Comparison of ENCODE assay signal across 15 cellular contexts in genomic region chr2:9211496-9211895, GRCh38. TPM values are rescaled to one million over a fixed set of nuclear protein-coding genes. Genes with fewer than 3 reads are reported as not detected.
DNase-seq lines count a peak whose midpoint lies in the region; ATAC-seq and TF ChIP-seq lines count a peak whose summit lies in the region.
"Had no signal": no experiment of that assay in that cellular context is flagged by ENCODE, and none has a peak within 500 bp of the region (broad histone marks: within the 10 kb centered on the region; RNA-seq: fewer than 3 reads in every experiment).

No MANE protein-coding gene starts in this region.

- CTCF ChIA-PET in MCF 10A (lab: Yijun Ruan, JAX) = no interaction called here
- CTCF ChIA-PET in mammary epithelial cell (lab: Charles Lee; ENCODE audit: low non-redundant PET) = no interaction called here

- peak; percentile 63 for ATAC-seq in aorta (ENCODE audit: low FRiP score)

- intact Hi-C loops in MCF 10A (cut with micrococcal nuclease) (no loop called here), mammary epithelial cell (cut with micrococcal nuclease) (no loop called here), aorta (cut with DNase I) (loop anchor here (5.0 kb wide), 3 partner anchors 36 to 121 kb away; no protein-coding TSS in a partner anchor)

- H3K27me3 Mint-ChIP-seq in MCF 10A (ENCODE audit: insufficient read depth, unreplicated experiment) (no peaks in the 10 kb centered on the region), osteocyte (ENCODE audit: unreplicated experiment) (no peaks in the 10 kb centered on the region)

- WGBS in mammary epithelial cell (ENCODE audit: low coverage, missing lambda C conversion rate) = 68% methylated on average over 4 of the region's 4 CpGs
- WGBS in aorta, 2 donors = 2 to 4% methylated on average over 4 of the region's 4 CpGs

- H3K4me3 ChIP-seq in mammary epithelial cell (replicated peaks in 1 of 3; ENCODE audit: insufficient read depth in 1 of 3, low read depth in 2 of 3, low read length in 3 of 3) (no peak overlapping the region), aorta (ENCODE audit: low read length in 2 of 2) (no peak overlapping the region)
- H3K4me3 ChIP-seq: MG63 had no signal

- H3K9me3 ChIP-seq in mammary epithelial cell (replicated peaks; ENCODE audit: insufficient read depth, low read length) = no peaks in the 10 kb centered on the region
- no peaks in the 10 kb centered on the region for H3K9me3 ChIP-seq in aorta (ENCODE audit: control insufficient read depth, low read length)
- H3K9me3 ChIP-seq: MG63 had no signal

- no peaks in the 10 kb centered on the region for H3K9me3 Mint-ChIP-seq in MCF 10A (ENCODE audit: unreplicated experiment)
- H3K9me3 Mint-ChIP-seq in osteocyte (ENCODE audit: unreplicated experiment) = no peaks in the 10 kb centered on the region
- H3K9me3 Mint-ChIP-seq: mesothelial cell of epicardium had no signal

- H3K36me3 ChIP-seq in mammary epithelial cell (ENCODE audit: insufficient read depth, low read length) = peaks cover 10% of the 10 kb centered on the region
- no peaks in the 10 kb centered on the region for H3K36me3 ChIP-seq in aorta (ENCODE audit: control insufficient read depth in 1 of 2, insufficient read depth in 2 of 2, low read length in 1 of 2)

- in situ Hi-C loops in mammary epithelial cell (cut with MboI; ENCODE audit: low sequenced_read_pairs in 2 of 2) (no loop called here), GM13977 (cut with MboI; ENCODE audit: low pct_unique_long_range_greater_than_20kb, low sequenced_read_pairs, unreplicated experiment) (no loop called here)

- no peak overlapping the region for H2AFZ ChIP-seq in mammary epithelial cell (ENCODE audit: low read depth, low read length)

- peaks cover 95% of the 10 kb centered on the region for H3K79me2 ChIP-seq in mammary epithelial cell (ENCODE audit: insufficient read depth, low read length)

- H3K9ac ChIP-seq in mammary epithelial cell (ENCODE audit: insufficient read depth, low read length) = no peak overlapping the region

- no peaks in the 10 kb centered on the region for H4K20me1 ChIP-seq in mammary epithelial cell (ENCODE audit: insufficient read depth, low read length)

- dilution Hi-C loops in mammary epithelial cell (cut with HindIII; ENCODE audit: low sequenced_read_pairs) = no loop called here

- H3K27ac Mint-ChIP-seq in MCF 10A (ENCODE audit: low read depth, unreplicated experiment) (peak overlapping the region; percentile 69), osteocyte (ENCODE audit: unreplicated experiment) (peak overlapping the region; percentile 82)
- H3K27ac Mint-ChIP-seq: activated naive CD8-positive, alpha-beta T cell; mesothelial cell of epicardium had no signal

- H3K4me1 ChIP-seq in mammary epithelial cell (ENCODE audit: insufficient read depth, low read length) = peaks cover 13% of the 10 kb centered on the region
- peaks cover 3 to 14% of the 10 kb centered on the region in 2 donors for H3K4me1 ChIP-seq in aorta (ENCODE audit: control insufficient read depth in 1 of 2, insufficient read depth in 2 of 2, low read length in 2 of 2)

- H3K27me3 ChIP-seq in mammary epithelial cell (ENCODE audit: insufficient read depth, low read length) (no peaks in the 10 kb centered on the region), aorta (ENCODE audit: control insufficient read depth in 1 of 2, insufficient read depth in 2 of 2, low read length in 1 of 2) (no peaks in the 10 kb centered on the region)
- H3K27me3 ChIP-seq: MG63 had no signal

- no peak overlapping the region for H3K4me3 Mint-ChIP-seq in MCF 10A (ENCODE audit: unreplicated experiment)
- H3K4me3 Mint-ChIP-seq in osteocyte (ENCODE audit: unreplicated experiment) = peak overlapping the region; percentile 48
- H3K4me3 Mint-ChIP-seq: activated naive CD8-positive, alpha-beta T cell; mesothelial cell of epicardium had no signal

- TF ChIP-seq CTCF in MCF 10A (IDR thresholded peaks at IDR 0.05; ENCODE audit: unreplicated experiment) = no peak
- no peak for TF ChIP-seq CTCF in mammary epithelial cell (conservative IDR thresholded peaks at IDR 0.05 in 1 of 2, IDR thresholded peaks at IDR 0.05 in 1 of 2; ENCODE audit: extremely low read depth in 1 of 2, insufficient read depth in 1 of 2, low read depth in 1 of 2, low read length in 2 of 2)
- no peak for TF ChIP-seq CTCF in osteocyte (IDR thresholded peaks at IDR 0.05)
- TF ChIP-seq CTCF in GM13977 (IDR thresholded peaks at IDR 0.05; ENCODE audit: extremely low read depth, insufficient read depth, missing control alignments) = no peak

- DNase-seq in MCF 10A (ENCODE audit: unreplicated experiment) (no peak), mammary epithelial cell (no peak), fibroblast of the conjunctiva (ENCODE audit: low read depth) (peak; percentile 35), osteocyte (ENCODE audit: extremely low spot score, unreplicated experiment) (peak; percentile 40), aorta (no peak), dedifferentiated amniotic fluid mesenchymal stem cell (ENCODE audit: extremely low spot score) (no peak), GM13977 (ENCODE audit: low spot score) (no peak), iPS-NIHi7 (ENCODE audit: extremely low spot score) (no peak)
- DNase-seq: DMS 273 treated with DMSO at 0.1 percent for 48 hours; effector CD8-positive, alpha-beta T cell; MG63; NCI-H510A; SIG-M5 had no signal

- POLR2A ChIA-PET in MCF 10A (lab: Yijun Ruan, JAX) = no interaction called here

- peaks cover 18% of the 10 kb centered on the region for H3K36me3 Mint-ChIP-seq in MCF 10A (ENCODE audit: insufficient read depth, unreplicated experiment)
- peaks cover 14% of the 10 kb centered on the region for H3K36me3 Mint-ChIP-seq in osteocyte (ENCODE audit: unreplicated experiment)
- H3K36me3 Mint-ChIP-seq: activated naive CD8-positive, alpha-beta T cell had no signal

- H3K27ac ChIP-seq in mammary epithelial cell (ENCODE audit: insufficient read depth, low read depth, low read length) (no peak overlapping the region), aorta (ENCODE audit: low read depth in 1 of 2, low read length in 2 of 2) (peak overlapping the region; percentile 53 to 94)

- H3K4me2 ChIP-seq in mammary epithelial cell (ENCODE audit: insufficient read depth, low read depth, low read length) = no peak overlapping the region

- BruUV-seq in MCF 10A (replicated peaks; lab: Mats Ljungman, UMichigan) (no TSS peak), mammary epithelial cell (replicated peaks; lab: Mats Ljungman, UMichigan) (no TSS peak)

- peaks cover 20% of the 10 kb centered on the region for H3K4me1 Mint-ChIP-seq in MCF 10A (ENCODE audit: insufficient read depth, unreplicated experiment)
- H3K4me1 Mint-ChIP-seq in osteocyte (ENCODE audit: unreplicated experiment) = peaks cover 55% of the 10 kb centered on the region

RNA-seq across cellular contexts. Expression of gene ASAP2, which starts 4.9 kb away (rescaled TPM):
- total RNA-seq in MCF 10A (2022) (80.8 and 89.5 TPM in 2 replicates), mammary epithelial cell (100 to 1,000 TPM in 1 of 2 donors, 10 to 100 TPM in 1; 40.8 to 137 TPM), osteocyte (91.0 and 94.7 TPM in 2 replicates), aorta (10 to 100 TPM; 55.2 to 72.4 TPM)
- polyA plus RNA-seq in mammary epithelial cell (56.4 TPM), aorta (10 to 100 TPM; 16.7 to 42.4 TPM)
- polyA minus RNA-seq in mammary epithelial cell = 60.0 TPM

Comparison
In these comparisons a context has a peak if more than half of its experiments do, and no peak if none do; other contexts are left out.
1. DNase-seq: peak in fibroblast of the conjunctiva (single experiment) and osteocyte (single experiment); none in MCF 10A (single experiment), mammary epithelial cell (single experiment), aorta (0 of 2), dedifferentiated amniotic fluid mesenchymal stem cell (single experiment), GM13977 (single experiment) and iPS-NIHi7 (single experiment).
2. intact Hi-C loops: an anchor here in aorta (5.0 kb wide); none called in MCF 10A and mammary epithelial cell.